1 cellular context compared by ENCODE assay signal in the genomic region with DNA sequence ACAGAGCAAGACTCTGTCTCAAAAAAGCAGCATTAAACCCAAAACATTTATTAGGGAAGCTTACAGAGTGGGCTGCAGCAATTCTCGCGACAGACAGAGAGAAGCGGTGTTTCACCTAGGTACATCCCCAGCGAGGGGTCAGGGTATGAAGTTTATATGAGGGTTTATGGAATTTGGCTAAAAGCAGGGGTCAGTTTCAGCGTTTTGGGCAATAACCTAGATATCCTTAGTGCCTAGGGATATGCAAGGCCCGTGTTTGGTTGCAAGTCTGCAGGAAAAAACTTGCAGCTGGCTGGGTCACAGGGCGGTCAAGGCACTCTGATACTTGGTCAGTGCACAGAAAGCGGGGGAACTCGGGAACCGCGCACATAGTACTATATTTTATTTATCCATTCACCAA.
TF ChIP-seq lines count a peak whose summit lies in the region.

No MANE protein-coding gene starts in this region.

TF ChIP-seq in K562, 482 proteins besides CTCF, POLR2A, EP300 and RAD21:
- TF ChIP-seq ZNF431 (CRISPR knock-in tag; IDR thresholded peaks at IDR 0.05) (no peak), ZNF551 (CRISPR knock-in tag; IDR thresholded peaks at IDR 0.05) (no peak), ETV5 (CRISPR knock-in tag; IDR thresholded peaks at IDR 0.05; ENCODE audit: low read depth) (no peak), SIN3A (IDR thresholded peaks at IDR 0.05; ENCODE audit: borderline replicate concordance in 2 of 2, control insufficient read depth in 1 of 2, low read depth in 2 of 2, low read length in 2 of 2) (0 out of 4 replicates have a peak, but pooled peaks of 1 of the 2 experiments have one; percentile 40), CHD2 (IDR thresholded peaks at IDR 0.05; ENCODE audit: low read depth, low read length) (peak; percentile 92), ZNF274 (IDR thresholded peaks at IDR 0.05; ENCODE audit: borderline replicate concordance, low read depth, low read length) (no peak), TFAM (CRISPR knock-in tag; conservative IDR thresholded peaks at IDR 0.05) (no peak), EHMT2 (IDR thresholded peaks at IDR 0.05) (no peak), NR1H2 (CRISPR knock-in tag; IDR thresholded peaks at IDR 0.05) (no peak), NBN (IDR thresholded peaks at IDR 0.05; ENCODE audit: low read depth) (0 out of 2 replicates have a peak, but pooled peaks have one; percentile 17), SMARCB1 (IDR thresholded peaks at IDR 0.05; ENCODE audit: insufficient read length, low read depth) (no peak), NR2C1 (IDR thresholded peaks at IDR 0.05) (no peak), NR2C1 (tag; IDR thresholded peaks at IDR 0.05) (0 out of 2 replicates have a peak, but pooled peaks have one; percentile 10), CEBPG (CRISPR knock-in tag; IDR thresholded peaks at IDR 0.05) (no peak), CEBPG (tag; conservative IDR thresholded peaks at IDR 0.05 in 1 of 2, IDR thresholded peaks at IDR 0.05 in 1 of 2) (no peak), ZNF717 (CRISPR knock-in tag; IDR thresholded peaks at IDR 0.05) (0 out of 2 replicates have a peak, but pooled peaks have one; percentile 10), KAT8 (IDR thresholded peaks at IDR 0.05; ENCODE audit: low read depth) (no peak), NCOA2 (IDR thresholded peaks at IDR 0.05; ENCODE audit: partially characterized antibody in 2 of 2) (no peak), KDM1A (IDR thresholded peaks at IDR 0.05) (no peak), ERF (CRISPR knock-in tag; IDR thresholded peaks at IDR 0.05) (no peak)
- TF ChIP-seq, protein P1, sequence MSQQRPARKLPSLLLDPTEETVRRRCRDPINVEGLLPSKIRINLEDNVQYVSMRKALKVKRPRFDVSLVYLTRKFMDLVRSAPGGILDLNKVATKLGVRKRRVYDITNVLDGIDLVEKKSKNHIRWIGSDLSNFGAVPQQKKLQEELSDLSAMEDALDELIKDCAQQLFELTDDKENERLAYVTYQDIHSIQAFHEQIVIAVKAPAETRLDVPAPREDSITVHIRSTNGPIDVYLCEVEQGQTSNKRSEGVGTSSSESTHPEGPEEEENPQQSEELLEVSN (IDR thresholded peaks at IDR 0.05; ENCODE audit: borderline replicate concordance in 1 of 2, extremely low read depth in 1 of 2, insufficient read depth in 1 of 2, insufficient read length in 1 of 2, low read depth in 1 of 2, low read length in 1 of 2, poor library complexity in 1 of 2, severe bottlenecking in 1 of 2): peak in 1 of 2 experiments; percentile 45
- TF ChIP-seq, protein P2, sequence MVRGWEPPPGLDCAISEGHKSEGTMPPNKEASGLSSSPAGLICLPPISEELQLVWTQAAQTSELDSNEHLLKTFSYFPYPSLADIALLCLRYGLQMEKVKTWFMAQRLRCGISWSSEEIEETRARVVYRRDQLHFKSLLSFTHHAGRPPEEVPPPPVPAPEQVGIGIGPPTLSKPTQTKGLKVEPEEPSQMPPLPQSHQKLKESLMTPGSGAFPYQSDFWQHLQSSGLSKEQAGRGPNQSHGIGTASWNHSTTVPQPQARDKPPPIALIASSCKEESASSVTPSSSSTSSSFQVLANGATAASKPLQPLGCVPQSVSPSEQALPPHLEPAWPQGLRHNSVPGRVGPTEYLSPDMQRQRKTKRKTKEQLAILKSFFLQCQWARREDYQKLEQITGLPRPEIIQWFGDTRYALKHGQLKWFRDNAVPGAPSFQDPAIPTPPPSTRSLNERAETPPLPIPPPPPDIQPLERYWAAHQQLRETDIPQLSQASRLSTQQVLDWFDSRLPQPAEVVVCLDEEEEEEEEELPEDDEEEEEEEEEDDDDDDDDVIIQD (CRISPR knock-in tag; IDR thresholded peaks at IDR 0.05): no peak
- TF ChIP-seq, protein P3, sequence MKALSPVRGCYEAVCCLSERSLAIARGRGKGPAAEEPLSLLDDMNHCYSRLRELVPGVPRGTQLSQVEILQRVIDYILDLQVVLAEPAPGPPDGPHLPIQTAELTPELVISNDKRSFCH (CRISPR knock-in tag; IDR thresholded peaks at IDR 0.05): no peak
- TF ChIP-seq, protein P3 (tag; IDR thresholded peaks at IDR 0.05): no peak
- TF ChIP-seq, protein P4, sequence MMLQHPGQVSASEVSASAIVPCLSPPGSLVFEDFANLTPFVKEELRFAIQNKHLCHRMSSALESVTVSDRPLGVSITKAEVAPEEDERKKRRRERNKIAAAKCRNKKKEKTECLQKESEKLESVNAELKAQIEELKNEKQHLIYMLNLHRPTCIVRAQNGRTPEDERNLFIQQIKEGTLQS (IDR thresholded peaks at IDR 0.05): no peak
- TF ChIP-seq, protein P4 (CRISPR knock-in tag; conservative IDR thresholded peaks at IDR 0.05): 0 out of 2 replicates have a peak, but pooled peaks have one; percentile 73
- TF ChIP-seq, protein P5, sequence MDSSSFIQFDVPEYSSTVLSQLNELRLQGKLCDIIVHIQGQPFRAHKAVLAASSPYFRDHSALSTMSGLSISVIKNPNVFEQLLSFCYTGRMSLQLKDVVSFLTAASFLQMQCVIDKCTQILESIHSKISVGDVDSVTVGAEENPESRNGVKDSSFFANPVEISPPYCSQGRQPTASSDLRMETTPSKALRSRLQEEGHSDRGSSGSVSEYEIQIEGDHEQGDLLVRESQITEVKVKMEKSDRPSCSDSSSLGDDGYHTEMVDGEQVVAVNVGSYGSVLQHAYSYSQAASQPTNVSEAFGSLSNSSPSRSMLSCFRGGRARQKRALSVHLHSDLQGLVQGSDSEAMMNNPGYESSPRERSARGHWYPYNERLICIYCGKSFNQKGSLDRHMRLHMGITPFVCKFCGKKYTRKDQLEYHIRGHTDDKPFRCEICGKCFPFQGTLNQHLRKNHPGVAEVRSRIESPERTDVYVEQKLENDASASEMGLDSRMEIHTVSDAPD (CRISPR knock-in tag; IDR thresholded peaks at IDR 0.05): no peak
- TF ChIP-seq, protein P6, sequence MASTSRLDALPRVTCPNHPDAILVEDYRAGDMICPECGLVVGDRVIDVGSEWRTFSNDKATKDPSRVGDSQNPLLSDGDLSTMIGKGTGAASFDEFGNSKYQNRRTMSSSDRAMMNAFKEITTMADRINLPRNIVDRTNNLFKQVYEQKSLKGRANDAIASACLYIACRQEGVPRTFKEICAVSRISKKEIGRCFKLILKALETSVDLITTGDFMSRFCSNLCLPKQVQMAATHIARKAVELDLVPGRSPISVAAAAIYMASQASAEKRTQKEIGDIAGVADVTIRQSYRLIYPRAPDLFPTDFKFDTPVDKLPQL (IDR thresholded peaks at IDR 0.05; ENCODE audit: extremely low read depth, insufficient read length): no peak
